17 cellular contexts compared by ENCODE assay signal in the genomic region with DNA sequence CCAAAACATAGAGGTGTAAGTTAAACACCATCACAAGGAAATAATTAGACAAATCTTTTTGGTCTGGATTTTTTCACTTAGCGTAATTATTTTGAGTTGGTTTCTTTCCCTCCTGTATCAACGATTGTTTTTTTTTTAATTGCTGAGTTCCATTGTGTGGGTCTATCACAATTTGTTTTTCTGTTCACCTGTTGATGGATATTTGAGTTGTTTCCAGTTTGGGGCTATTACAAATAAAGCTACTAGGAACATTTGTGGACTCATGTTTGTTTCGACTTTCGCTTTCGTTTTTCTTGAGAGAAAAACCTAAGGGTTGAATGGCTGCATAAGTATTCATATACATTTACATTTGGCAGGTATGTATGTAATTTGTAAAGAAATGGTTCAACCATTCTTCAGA. TPM values are rescaled to one million over a fixed set of nuclear protein-coding genes. Genes with fewer than 3 reads are reported as not detected.
DNase-seq lines count a peak whose midpoint lies in the region; ATAC-seq, FAIRE-seq and TF ChIP-seq lines count a peak whose summit lies in the region.
"Had no signal": no experiment of that assay in that cellular context is flagged by ENCODE, and none has a peak within 500 bp of the region (broad histone marks: within the 10 kb centered on the region; RNA-seq: fewer than 3 reads in every experiment).

No MANE protein-coding gene starts in this region.

- peak overlapping the region in 3 of 4 donors; percentile 15 to 57 (median 23) for H3K4me3 Mint-ChIP-seq in CD4-positive, CD25-positive, alpha-beta regulatory T cell
- H3K4me3 Mint-ChIP-seq: nephron had no signal

- H3K9me3 ChIP-seq in CD4-positive, CD25-positive, alpha-beta regulatory T cell (ENCODE audit: control insufficient read depth in 2 of 2, low read length in 2 of 2) = no peaks in the 10 kb centered on the region
- no peaks in the 10 kb centered on the region for H3K9me3 ChIP-seq in PC-9 (ENCODE audit: insufficient read depth, low read depth)
- H3K9me3 ChIP-seq: adrenal gland, colonic mucosa had no signal

- no peaks in the 10 kb centered on the region for H3K27me3 ChIP-seq in CD4-positive, CD25-positive, alpha-beta regulatory T cell (ENCODE audit: control insufficient read depth, insufficient read depth, low read length)
- H3K27me3 ChIP-seq in PC-9 (ENCODE audit: insufficient read depth, low read depth) (no peaks in the 10 kb centered on the region), bronchial epithelial cell (ENCODE audit: control insufficient read depth, insufficient read depth, low read length) (no peaks in the 10 kb centered on the region)
- H3K27me3 ChIP-seq: adrenal gland, colonic mucosa had no signal

- no peaks in the 10 kb centered on the region for H3K36me3 ChIP-seq in CD4-positive, CD25-positive, alpha-beta regulatory T cell (ENCODE audit: control insufficient read depth, insufficient read depth, low read length)
- H3K36me3 ChIP-seq in PC-9 (ENCODE audit: low read depth) (no peaks in the 10 kb centered on the region), bronchial epithelial cell (ENCODE audit: control insufficient read depth, insufficient read depth, low read length) (no peaks in the 10 kb centered on the region)
- H3K36me3 ChIP-seq: adrenal gland, colonic mucosa had no signal

- TF ChIP-seq CTCF in PC-9 (conservative IDR thresholded peaks at IDR 0.05) = no peak
- TF ChIP-seq CTCF in bronchial epithelial cell (IDR thresholded peaks at IDR 0.05; ENCODE audit: insufficient read depth, low read length, severe bottlenecking) = no peak

- peak; percentile 9 for FAIRE-seq in GM12891 (lab: Jason Lieb, UNC)
- no peak for FAIRE-seq in bronchial epithelial cell (lab: Jason Lieb, UNC)
- FAIRE-seq: urothelium cell line had no signal

- no peaks in the 10 kb centered on the region for H3K9me2 ChIP-seq in PC-9 (ENCODE audit: insufficient read depth)

- CTCF ChIA-PET in PC-9 (lab: Charles Lee) = no interaction called here

- H3K4me1 Mint-ChIP-seq in CD4-positive, CD25-positive, alpha-beta regulatory T cell = peaks cover 15 to 56% (median 39%) of the 10 kb centered on the region in 4 donors
- H3K4me1 Mint-ChIP-seq: nephron had no signal

- no peaks in the 10 kb centered on the region for H3K79me2 ChIP-seq in PC-9 (ENCODE audit: low read depth)

- peaks cover 3% of the 10 kb centered on the region for H3K36me3 Mint-ChIP-seq in CD4-positive, CD25-positive, alpha-beta regulatory T cell
- H3K36me3 Mint-ChIP-seq: stimulated activated naive B cell treated with anti-CD40 and anti-IgM and Interleukin-4, amounts not matched to agents 10 μg/mL and 1 μg/mL and 100 μg/mL, for 72 hours had no signal

- H3K27ac Mint-ChIP-seq in CD4-positive, CD25-positive, alpha-beta regulatory T cell = peak overlapping the region in 1 of 3 donors; percentile 65
- H3K27ac Mint-ChIP-seq: nephron; stimulated activated naive B cell treated with anti-CD40 and anti-IgM and Interleukin-4, amounts not matched to agents 10 μg/mL and 1 μg/mL and 100 μg/mL, for 72 hours had no signal

- H3K4me1 ChIP-seq in CD4-positive, CD25-positive, alpha-beta regulatory T cell (ENCODE audit: control insufficient read depth, insufficient read depth, low read length, poor library complexity, severe bottlenecking) = peaks cover 37% of the 10 kb centered on the region
- H3K4me1 ChIP-seq in PC-9 (replicated peaks; ENCODE audit: insufficient read depth) = no peaks in the 10 kb centered on the region
- H3K4me1 ChIP-seq: adrenal gland, colonic mucosa had no signal

- TF ChIP-seq POLR2A in GM12891 (IDR thresholded peaks at IDR 0.05; ENCODE audit: low read depth, low read length) = no peak

- peaks cover 0 to 4% (median 0%) of the 10 kb centered on the region in 7 donors for H3K9me3 Mint-ChIP-seq in CD4-positive, CD25-positive, alpha-beta regulatory T cell
- H3K9me3 Mint-ChIP-seq: nephron; stimulated activated naive B cell treated with anti-CD40 and anti-IgM and Interleukin-4, amounts not matched to agents 10 μg/mL and 1 μg/mL and 100 μg/mL, for 72 hours had no signal

- POLR2A ChIA-PET in PC-9 (lab: Charles Lee; ENCODE audit: unreplicated experiment) = no interaction called here

- no peaks in the 10 kb centered on the region for H4K20me1 ChIP-seq in PC-9 (ENCODE audit: insufficient read depth)

- no peaks in the 10 kb centered on the region for H3F3A ChIP-seq in PC-9 (ENCODE audit: insufficient read depth, low read depth)

- H3K27ac ChIP-seq in CD4-positive, CD25-positive, alpha-beta regulatory T cell (ENCODE audit: insufficient read depth, low read length, poor library complexity, severe bottlenecking) = peak overlapping the region; percentile 34
- H3K27ac ChIP-seq in PC-9 = no peak overlapping the region
- H3K27ac ChIP-seq: adrenal gland, colonic mucosa, HL-60 had no signal

- no peaks in the 10 kb centered on the region for H3K27me3 Mint-ChIP-seq in CD4-positive, CD25-positive, alpha-beta regulatory T cell
- H3K27me3 Mint-ChIP-seq: stimulated activated naive B cell treated with anti-CD40 and anti-IgM and Interleukin-4, amounts not matched to agents 10 μg/mL and 1 μg/mL and 100 μg/mL, for 72 hours had no signal

- no TSS peak for BruUV-seq in PC-9 (replicated peaks; lab: Mats Ljungman, UMichigan)

- intact Hi-C loops in PC-9 (cut with micrococcal nuclease; ENCODE audit: unreplicated experiment) = no loop called here

- no peak for ATAC-seq in CD4-positive, CD25-positive, alpha-beta regulatory T cell (ENCODE audit: low read depth in 2 of 2)
- ATAC-seq in HG03457 (IDR thresholded peaks at IDR 0.05; ENCODE audit: unreplicated experiment) = no peak
- ATAC-seq in HG03095 (IDR thresholded peaks at IDR 0.05; ENCODE audit: unreplicated experiment) = no peak
- ATAC-seq in GM18868 (IDR thresholded peaks at IDR 0.05; ENCODE audit: unreplicated experiment) = no peak
- ATAC-seq: left colon; stimulated activated naive B cell treated with anti-CD40 and anti-IgM and Interleukin-4, amounts not matched to agents 10 μg/mL and 1 μg/mL and 100 μg/mL, for 72 hours had no signal

- peak overlapping the region; percentile 45 for H3K4me3 ChIP-seq in CD4-positive, CD25-positive, alpha-beta regulatory T cell (ENCODE audit: low read depth, low read length)
- peak overlapping the region; percentile 39; the same call in 1 of the 2 replicates for H3K4me3 ChIP-seq in PC-9
- H3K4me3 ChIP-seq in bronchial epithelial cell (ENCODE audit: low read depth, low read length) = peak overlapping the region; percentile 12
- H3K4me3 ChIP-seq: adrenal gland, colonic mucosa had no signal

- peak overlapping the region; percentile 66 for H2AFZ ChIP-seq in PC-9

- peak in 1 of 3 donors; percentile 60 for DNase-seq in CD4-positive, CD25-positive, alpha-beta regulatory T cell
- DNase-seq in GM12891 (ENCODE audit: insufficient read length, low spot score) (no peak), PC-9 (no peak), bronchial epithelial cell (ENCODE audit: low read depth) (no peak), NCI-H524 (lab: John Stamatoyannopoulos, UW) (no peak)
- DNase-seq: activated CD4-positive, alpha-beta T cell treated with anti-CD3 and anti-CD28 coated beads, Interleukin-2, amount 50 U/mL, for 48 hours; adrenal gland; colonic mucosa; hypothalamus; left colon; stimulated activated naive B cell treated with anti-CD40 and anti-IgM and Interleukin-4, amounts not matched to agents 10 μg/mL and 1 μg/mL and 100 μg/mL, for 72 hours had no signal

- peak overlapping the region; percentile 61 for H3K4me2 ChIP-seq in PC-9

TF ChIP-seq in GM12891, 5 proteins besides CTCF, POLR2A, EP300 and RAD21:
- TF ChIP-seq POLR2AphosphoS5 (IDR thresholded peaks at IDR 0.05; ENCODE audit: low read depth, low read length) = no peak
- no peak for TF ChIP-seq TAF1 (IDR thresholded peaks at IDR 0.05; ENCODE audit: low read depth, low read length)
- TF ChIP-seq SPI1 (IDR thresholded peaks at IDR 0.05; ENCODE audit: low read depth, low read length) = no peak
- TF ChIP-seq POU2F2 (IDR thresholded peaks at IDR 0.05; ENCODE audit: low read depth, low read length) = no peak
- no peak for TF ChIP-seq PAX5 (IDR thresholded peaks at IDR 0.05; ENCODE audit: insufficient read depth, low read length, severe bottlenecking)
TF ChIP-seq in GM12891: peak in this region for 0.

RNA-seq across cellular contexts. Expression of a gene that starts 20.4 kb away (rescaled TPM):
- 146 TPM for total RNA-seq in CD4-positive, CD25-positive, alpha-beta regulatory T cell
- polyA plus RNA-seq in CD4-positive, CD25-positive, alpha-beta regulatory T cell = 10 to 100 TPM; 43.8 to 50.7 (median 47.4) TPM
- polyA plus RNA-seq in GM12891 (2012; ENCODE audit: low read depth, missing spikeins) = 47.7 TPM
- total RNA-seq in PC-9 (2021) (28.0 and 30.2 TPM in 2 replicates), bronchial epithelial cell (104 and 145 TPM in 2 replicates)
